ENCODE assay signal across 8 cellular contexts in the genomic region with DNA sequence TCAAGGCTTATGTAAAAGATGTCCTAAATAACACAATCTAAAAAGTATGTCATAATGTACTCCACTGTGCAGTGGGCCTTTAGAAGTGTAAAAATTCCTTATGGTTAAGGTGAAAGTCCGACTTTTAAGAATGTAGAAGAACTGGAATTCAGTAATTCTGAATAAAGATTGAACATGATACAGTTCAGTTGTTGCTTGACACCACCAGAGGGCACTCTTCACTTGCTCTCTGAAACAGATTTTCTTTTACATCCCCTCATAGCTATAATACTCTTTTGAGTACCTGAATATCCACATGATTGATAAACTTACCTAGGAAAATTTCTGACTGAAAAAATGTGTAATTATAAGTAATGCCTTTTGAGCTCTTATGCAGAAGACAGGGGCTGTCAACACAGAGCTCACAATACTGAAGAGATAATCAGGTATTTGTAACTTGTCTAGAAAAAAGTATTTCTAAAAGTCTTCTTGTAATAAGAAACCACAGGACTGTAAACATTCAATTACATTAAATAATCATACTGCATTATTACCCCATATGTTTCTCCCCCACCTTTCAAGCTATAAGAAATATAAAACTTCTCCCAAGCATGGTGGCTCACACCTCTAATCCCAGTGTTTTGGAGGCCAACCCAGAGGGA.
DNase-seq lines count a peak whose midpoint lies in the region; ATAC-seq and TF ChIP-seq lines count a peak whose summit lies in the region.

No MANE protein-coding gene starts in this region.

- H3K27me3 ChIP-seq in cardiac muscle cell, result no peaks in the 10 kb centered on the region
- no peaks in the 10 kb centered on the region for H3K27me3 ChIP-seq in GM23338 (ENCODE audit: insufficient read depth)
- H3K27me3 ChIP-seq in SU-DHL-6 (ENCODE audit: low read length), result no peaks in the 10 kb centered on the region
- no peaks in the 10 kb centered on the region for H3K27me3 ChIP-seq in osteoblast (ENCODE audit: insufficient read depth, low read length)

- no peak overlapping the region for H3K4me3 ChIP-seq in cardiac muscle cell
- no peak overlapping the region for H3K4me3 ChIP-seq in GM23338
- H3K4me3 ChIP-seq in SU-DHL-6 (ENCODE audit: insufficient read depth, low read length, poor library complexity, severe bottlenecking), result no peak overlapping the region
- H3K4me3 ChIP-seq in fibroblast of pulmonary artery (replicated peaks; ENCODE audit: low read depth, low read length), result no peak overlapping the region
- no peak overlapping the region for H3K4me3 ChIP-seq in osteoblast (ENCODE audit: insufficient read depth, low read length)

- H3K4me1 Mint-ChIP-seq in GM23338, result peaks cover 3% of the 10 kb centered on the region; the same call in 1 of the 3 replicates

- H3K4me2 ChIP-seq in GM23338, result no peak overlapping the region
- no peak overlapping the region for H3K4me2 ChIP-seq in SU-DHL-6 (ENCODE audit: low read depth, low read length, poor library complexity, severe bottlenecking)
- H3K4me2 ChIP-seq in osteoblast (ENCODE audit: insufficient read depth, low read length), result no peak overlapping the region

- no peaks in the 10 kb centered on the region for H3K9me3 ChIP-seq in cardiac muscle cell (ENCODE audit: low read depth)
- no peaks in the 10 kb centered on the region for H3K9me3 ChIP-seq in SU-DHL-6 (ENCODE audit: insufficient read depth, low read length)
- H3K9me3 ChIP-seq in osteoblast (ENCODE audit: low read depth, low read length), result no peaks in the 10 kb centered on the region

- TF ChIP-seq CTCF in cardiac muscle cell (IDR thresholded peaks at IDR 0.05; ENCODE audit: low read depth, low read length) (peak; percentile 76), GM23338 (conservative IDR thresholded peaks at IDR 0.05; ENCODE audit: low read depth in 2 of 2) (peak; percentile 88 to 94), SU-DHL-6 (IDR thresholded peaks at IDR 0.05; ENCODE audit: insufficient read depth, low read length, poor library complexity, severe bottlenecking) (peak; percentile 54), fibroblast of pulmonary artery (IDR thresholded peaks at IDR 0.05; ENCODE audit: low read length, missing control alignments) (peak; percentile 81), osteoblast (IDR thresholded peaks at IDR 0.05; ENCODE audit: extremely low read depth, low read depth, low read length) (peak; percentile 80)

- no peak for ATAC-seq in Right ventricle myocardium inferior
- ATAC-seq in GM23338, result peak; percentile 20; the same call in 2 of the 3 replicates

- H3K9me2 ChIP-seq in GM23338 (ENCODE audit: insufficient read depth) (no peaks in the 10 kb centered on the region), SU-DHL-6 (replicated peaks; ENCODE audit: insufficient read depth, low read length) (no peaks in the 10 kb centered on the region)

- no peak overlapping the region for H3K27ac ChIP-seq in cardiac muscle cell
- no peak overlapping the region for H3K27ac ChIP-seq in GM23338 (ENCODE audit: low read depth)
- no peak overlapping the region for H3K27ac ChIP-seq in SU-DHL-6 (ENCODE audit: low read depth, low read length)
- no peak overlapping the region for H3K27ac ChIP-seq in osteoblast (ENCODE audit: low read depth, low read length)

- H3K79me2 ChIP-seq in GM23338 (replicated peaks; ENCODE audit: insufficient read depth) (no peaks in the 10 kb centered on the region), SU-DHL-6 (ENCODE audit: insufficient read depth, low read length) (no peaks in the 10 kb centered on the region), osteoblast (ENCODE audit: insufficient read depth, low read length) (no peaks in the 10 kb centered on the region)

- no peaks in the 10 kb centered on the region for H3K36me3 ChIP-seq in cardiac muscle cell
- H3K36me3 ChIP-seq in GM23338 (ENCODE audit: insufficient read depth), result no peaks in the 10 kb centered on the region
- no peaks in the 10 kb centered on the region for H3K36me3 ChIP-seq in SU-DHL-6 (ENCODE audit: low read length)
- H3K36me3 ChIP-seq in osteoblast (ENCODE audit: insufficient read depth, low read length), result no peaks in the 10 kb centered on the region

- intact Hi-C loops in Right ventricle myocardium inferior (cut with DNase I), result loop anchor here (1.0 to 2.0 kb wide), 2 partner anchors 316 to 337 kb away; a partner anchor contains a TSS

- no peaks in the 10 kb centered on the region for H3K36me3 Mint-ChIP-seq in GM23338 (ENCODE audit: low read depth)

- DNase-seq in cardiac muscle cell (ENCODE audit: low read depth in 1 of 2, low spot score in 1 of 2), result peak; percentile 69 to 76
- no peak for DNase-seq in Right ventricle myocardium inferior (ENCODE audit: missing footprints)
- DNase-seq in GM23338 (ENCODE audit: low spot score), result peak; percentile 76
- DNase-seq in NCI-H1105 (lab: John Stamatoyannopoulos, UW), result peak; percentile 48
- DNase-seq in fibroblast of pulmonary artery (ENCODE audit: low read depth), result peak; percentile 80
- DNase-seq in osteoblast (ENCODE audit: insufficient read length, low spot score, missing footprints), result peak; percentile 70
- no peak for DNase-seq in 8988T

- H2AFZ ChIP-seq in GM23338 (no peak overlapping the region), SU-DHL-6 (ENCODE audit: low read depth, low read length, severe bottlenecking) (no peak overlapping the region), osteoblast (ENCODE audit: low read length) (no peak overlapping the region)

- H3K27me3 Mint-ChIP-seq in GM23338 (ENCODE audit: insufficient read depth, low read depth, poor library complexity), result peaks cover 13% of the 10 kb centered on the region

- H3K27ac Mint-ChIP-seq in GM23338, result no peak overlapping the region

- no peaks in the 10 kb centered on the region for H3K9me3 Mint-ChIP-seq in GM23338

- peaks cover 6% of the 10 kb centered on the region for H3K4me1 ChIP-seq in cardiac muscle cell (ENCODE audit: low read depth)
- 0 out of 2 replicates have a peak, but pooled peaks cover 3% of the 10 kb centered on the region for H3K4me1 ChIP-seq in GM23338 (ENCODE audit: insufficient read depth)
- no peaks in the 10 kb centered on the region for H3K4me1 ChIP-seq in osteoblast (ENCODE audit: insufficient read depth, low read length)

- no peak overlapping the region for H3K4me3 Mint-ChIP-seq in GM23338

- H3F3A ChIP-seq in GM23338 (replicated peaks; ENCODE audit: low read depth), result no peaks in the 10 kb centered on the region
- no peaks in the 10 kb centered on the region for H3F3A ChIP-seq in SU-DHL-6 (ENCODE audit: insufficient read depth)

- no peaks in the 10 kb centered on the region for H4K20me1 ChIP-seq in GM23338 (replicated peaks; ENCODE audit: insufficient read depth)
- no peaks in the 10 kb centered on the region for H4K20me1 ChIP-seq in SU-DHL-6 (ENCODE audit: low read depth, low read length)
- no peaks in the 10 kb centered on the region for H4K20me1 ChIP-seq in osteoblast (ENCODE audit: insufficient read depth, low read length)

- no peak overlapping the region for H3K9ac ChIP-seq in SU-DHL-6 (ENCODE audit: low read length)

TF ChIP-seq in GM23338, 12 proteins besides CTCF, POLR2A, EP300 and RAD21 (continues in another document):
- TF ChIP-seq CREB1 (CRISPR knock-in tag; IDR thresholded peaks at IDR 0.05; ENCODE audit: low read depth), result no peak
- TF ChIP-seq POLR2AphosphoS5 (IDR thresholded peaks at IDR 0.05; ENCODE audit: low read depth), result no peak

Comparison
In these comparisons a context has a peak if more than half of its experiments do, and no peak if none do; other contexts are left out.
1. DNase-seq: peak in cardiac muscle cell (2 of 2), GM23338 (single experiment), NCI-H1105 (single experiment), fibroblast of pulmonary artery (single experiment) and osteoblast (single experiment); none in Right ventricle myocardium inferior (single experiment) and 8988T (single experiment).
2. Peak in every context shown above with its lines, with median percentiles within 50 percentile points of each other: CTCF ChIP-seq.